Comparison of ENCODE assay signal across 21 cellular contexts in the genomic region with DNA sequence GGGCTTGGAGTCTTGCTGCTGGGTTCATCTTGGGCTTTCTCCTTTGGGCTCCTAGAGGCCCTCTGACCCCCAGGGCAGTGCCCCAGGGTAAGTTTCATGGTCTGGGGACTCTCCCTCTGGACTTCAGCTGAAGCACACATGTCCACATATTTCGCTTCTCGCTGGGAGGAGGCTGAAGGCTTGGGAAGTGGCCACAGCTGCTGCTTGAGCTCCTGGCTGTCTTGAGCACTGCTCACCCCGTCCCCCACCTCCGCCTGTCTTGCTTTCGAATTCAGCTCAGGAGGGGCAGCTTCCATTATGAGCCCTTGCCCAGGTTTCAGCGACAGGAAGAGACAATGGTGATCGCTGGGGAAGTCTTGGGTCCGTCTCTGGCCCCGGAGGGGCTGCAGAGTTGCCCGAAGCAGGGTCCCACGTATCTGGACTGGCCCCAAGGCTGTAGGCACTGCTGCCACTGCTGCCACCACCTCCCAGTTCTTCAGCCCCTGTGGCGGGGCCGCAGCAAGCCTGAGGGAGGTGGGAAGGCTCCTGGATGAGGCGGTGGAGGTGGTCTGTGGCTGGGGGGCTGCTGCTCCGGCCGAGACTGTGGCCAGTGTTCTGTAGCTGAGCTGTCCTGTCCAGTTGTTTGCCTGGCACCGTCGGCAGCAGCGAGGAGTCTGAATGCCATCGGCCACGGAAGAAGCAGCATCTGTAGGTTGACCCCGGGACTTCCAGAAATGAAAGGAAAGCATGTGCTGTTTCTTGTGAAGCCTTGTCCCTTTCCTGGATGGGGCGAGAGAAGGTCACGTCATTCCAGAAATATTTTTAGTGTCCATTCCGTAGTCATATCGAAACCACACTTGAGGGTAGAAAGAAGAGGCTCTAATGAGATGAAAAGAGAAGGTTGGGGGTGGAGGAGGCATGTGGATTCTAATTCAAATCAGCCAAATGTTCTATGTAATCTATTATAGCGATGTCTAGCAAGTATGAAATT. TPM values are rescaled to one million over a fixed set of nuclear protein-coding genes. Genes with fewer than 3 reads are reported as not detected.
DNase-seq lines count a peak whose midpoint lies in the region; ATAC-seq and TF ChIP-seq lines count a peak whose summit lies in the region.
"Had no signal": no experiment of that assay in that cellular context is flagged by ENCODE, and none has a peak within 500 bp of the region (broad histone marks: within the 10 kb centered on the region; RNA-seq: fewer than 3 reads in every experiment).

No MANE protein-coding gene starts in this region.

- no peak for TF ChIP-seq POLR2A in gastroesophageal sphincter (IDR thresholded peaks at IDR 0.05)

- H3K27ac ChIP-seq in skeletal muscle tissue (ENCODE audit: low read depth, low read length): peak overlapping the region; percentile 97
- H3K27ac ChIP-seq in gastroesophageal sphincter: peak overlapping the region in 1 of 4 donors; percentile 17
- no peak overlapping the region for H3K27ac ChIP-seq in foreskin keratinocyte
- H3K27ac ChIP-seq: cardiac muscle cell had no signal

- H3K9me3 ChIP-seq in skeletal muscle tissue (ENCODE audit: control insufficient read depth in 3 of 3, low read length in 3 of 3): no peaks in the 10 kb centered on the region
- no peaks in the 10 kb centered on the region for H3K9me3 ChIP-seq in gastroesophageal sphincter

- no peaks in the 10 kb centered on the region for H3K4me1 Mint-ChIP-seq in glutamatergic neuron (ENCODE audit: low read depth, unreplicated experiment)
- no peaks in the 10 kb centered on the region for H3K4me1 Mint-ChIP-seq in activated CD4-positive, alpha-beta T cell treated with anti-CD3 and anti-CD28 coated beads, Interleukin-2, amount 10 ng/mL, durations not matched to agents 7 days and 5 days
- H3K4me1 Mint-ChIP-seq: WTC11 had no signal

- H3K27me3 ChIP-seq in skeletal muscle tissue (ENCODE audit: control insufficient read depth in 3 of 3, insufficient read depth in 3 of 3, low read length in 3 of 3) (no peaks in the 10 kb centered on the region), gastroesophageal sphincter (no peaks in the 10 kb centered on the region), foreskin keratinocyte (peaks cover 3% of the 10 kb centered on the region)
- H3K27me3 ChIP-seq: cardiac muscle cell, spleen had no signal

- H3K4me1 ChIP-seq in skeletal muscle tissue (ENCODE audit: control insufficient read depth in 3 of 3, insufficient read depth in 3 of 3, low read length in 3 of 3) (peaks cover 16 to 53% (median 22%) of the 10 kb centered on the region in 3 donors), gastroesophageal sphincter (peaks cover 0 to 41% (median 0%) of the 10 kb centered on the region in 3 donors), foreskin keratinocyte (no peaks in the 10 kb centered on the region)
- H3K4me1 ChIP-seq: spleen had no signal

- H3K4me3 ChIP-seq in skeletal muscle tissue (ENCODE audit: low read length in 3 of 3) (peak overlapping the region; percentile 84 to 93 (median 90)), gastroesophageal sphincter (no peak overlapping the region)
- H3K4me3 ChIP-seq: cardiac muscle cell, spleen had no signal

- H3K36me3 Mint-ChIP-seq in glutamatergic neuron (ENCODE audit: unreplicated experiment): peaks cover 4% of the 10 kb centered on the region
- H3K36me3 Mint-ChIP-seq in activated CD4-positive, alpha-beta T cell treated with anti-CD3 and anti-CD28 coated beads, Interleukin-2, amount 10 ng/mL, durations not matched to agents 7 days and 5 days (ENCODE audit: low read depth): no peaks in the 10 kb centered on the region
- H3K36me3 Mint-ChIP-seq: WTC11 had no signal

- CTCF ChIA-PET in activated CD4-positive, alpha-beta T cell treated with anti-CD3 and anti-CD28 coated beads, Interleukin-2, amount 10 ng/mL, durations not matched to agents 7 days and 5 days (lab: Charles Lee): no interaction called here

- peaks cover 6% of the 10 kb centered on the region for H3K27me3 Mint-ChIP-seq in glutamatergic neuron (ENCODE audit: unreplicated experiment)
- peaks cover 3% of the 10 kb centered on the region for H3K27me3 Mint-ChIP-seq in activated CD4-positive, alpha-beta T cell treated with anti-CD3 and anti-CD28 coated beads, Interleukin-2, amount 10 ng/mL, durations not matched to agents 7 days and 5 days
- H3K27me3 Mint-ChIP-seq: dendritic cell treated with granulocyte-macrophage colony-stimulating factor and Interleukin-4, amounts not matched to agents 40 ng/mL and 50 ng/mL, for 4 days had no signal

- peak overlapping the region; percentile 17 for H3K27ac Mint-ChIP-seq in glutamatergic neuron (ENCODE audit: unreplicated experiment)
- H3K27ac Mint-ChIP-seq in activated CD4-positive, alpha-beta T cell treated with anti-CD3 and anti-CD28 coated beads, Interleukin-2, amount 10 ng/mL, durations not matched to agents 7 days and 5 days: no peak overlapping the region
- H3K27ac Mint-ChIP-seq: activated T-helper 1 cell treated with anti-CD3 and anti-CD28 coated beads, Interleukin-12 subunit alpha, Interleukin-12 subunit beta, Interleukin-2, Interleukin-4 antibody, amounts not matched to agents 30 ng/mL and 10 ng/mL and 1 ng/mL, durations not matched to agents 14 hours and 24 hours and 36 hours; dendritic cell treated with granulocyte-macrophage colony-stimulating factor and Interleukin-4, amounts not matched to agents 40 ng/mL and 50 ng/mL, for 4 days; WTC11 had no signal

- POLR2A ChIA-PET in activated CD4-positive, alpha-beta T cell treated with anti-CD3 and anti-CD28 coated beads, Interleukin-2, amount 10 ng/mL, durations not matched to agents 7 days and 5 days (lab: Charles Lee): no interaction called here

- no peak for TF ChIP-seq EP300 in gastroesophageal sphincter (IDR thresholded peaks at IDR 0.05)

- peak overlapping the region; percentile 92 to 98 (median 97) for H3K9ac ChIP-seq in skeletal muscle tissue (ENCODE audit: low read depth in 1 of 3, low read length in 3 of 3)

- no peak overlapping the region for H3K4me3 Mint-ChIP-seq in glutamatergic neuron (ENCODE audit: unreplicated experiment)
- no peak overlapping the region for H3K4me3 Mint-ChIP-seq in activated CD4-positive, alpha-beta T cell treated with anti-CD3 and anti-CD28 coated beads, Interleukin-2, amount 10 ng/mL, durations not matched to agents 7 days and 5 days
- H3K4me3 Mint-ChIP-seq: activated T-helper 1 cell treated with anti-CD3 and anti-CD28 coated beads, Interleukin-12 subunit alpha, Interleukin-12 subunit beta, Interleukin-2, Interleukin-4 antibody, amounts not matched to agents 30 ng/mL and 10 ng/mL and 1 ng/mL, durations not matched to agents 14 hours and 24 hours and 36 hours; dendritic cell treated with granulocyte-macrophage colony-stimulating factor and Interleukin-4, amounts not matched to agents 40 ng/mL and 50 ng/mL, for 4 days; WTC11 had no signal

- TF ChIP-seq CTCF in glutamatergic neuron (IDR thresholded peaks at IDR 0.05; ENCODE audit: partially characterized antibody, unreplicated experiment) (no peak), gastroesophageal sphincter (IDR thresholded peaks at IDR 0.05) (no peak), foreskin keratinocyte (conservative IDR thresholded peaks at IDR 0.05) (no peak)

- DNase-seq in EH (ENCODE audit: low read depth) (peak; percentile 65), RPMI7951 (ENCODE audit: low read depth) (peak; percentile 94), glutamatergic neuron (no peak), foreskin keratinocyte (no peak)
- no peak for DNase-seq in activated CD4-positive, alpha-beta T cell treated with anti-CD3 and anti-CD28 coated beads, Interleukin-2, amount 10 ng/mL, durations not matched to agents 7 days and 5 days
- DNase-seq: activated naive CD4-positive, alpha-beta T cell treated with anti-CD3 and anti-CD28 coated beads, Interleukin-2, amount 50 U/mL, for 16 hours; anterior cingulate cortex; DMS53; head of caudate nucleus; left cardiac atrium; NCI-H187 treated with DMSO at 0.1 percent for 48 hours; retina; spleen; stimulated activated CD4-positive, alpha-beta T cell treated with anti-CD3 and anti-CD28 coated beads, Interleukin-4, amount 100 ng/mL, for 24 hours had no signal

- WGBS in gastroesophageal sphincter (ENCODE audit: low coverage in 1 of 2), 2 donors: 74 to 81% methylated on average over 3 to 10 of the region's 27 CpGs

- peaks cover 8 to 30% (median 25%) of the 10 kb centered on the region in 3 donors for H3K36me3 ChIP-seq in skeletal muscle tissue (ENCODE audit: control insufficient read depth in 3 of 3, insufficient read depth in 3 of 3, low read length in 3 of 3)
- no peaks in the 10 kb centered on the region for H3K36me3 ChIP-seq in gastroesophageal sphincter
- H3K36me3 ChIP-seq: cardiac muscle cell, spleen had no signal

- H3K9me3 Mint-ChIP-seq in glutamatergic neuron (ENCODE audit: unreplicated experiment): peaks cover 3% of the 10 kb centered on the region
- H3K9me3 Mint-ChIP-seq in activated CD4-positive, alpha-beta T cell treated with anti-CD3 and anti-CD28 coated beads, Interleukin-2, amount 10 ng/mL, durations not matched to agents 7 days and 5 days: no peaks in the 10 kb centered on the region
- H3K9me3 Mint-ChIP-seq: activated T-helper 1 cell treated with anti-CD3 and anti-CD28 coated beads, Interleukin-12 subunit alpha, Interleukin-12 subunit beta, Interleukin-2, Interleukin-4 antibody, amounts not matched to agents 30 ng/mL and 10 ng/mL and 1 ng/mL, durations not matched to agents 14 hours and 24 hours and 36 hours; WTC11 had no signal

- ATAC-seq in gastroesophageal sphincter: no peak
- ATAC-seq in foreskin keratinocyte: no peak
- ATAC-seq: WTC11 had no signal

RNA-seq across cellular contexts. Expression of a gene that starts 3.4 kb away (rescaled TPM):
- total RNA-seq in RPMI7951 (2014; rRNA removed; shearing (Covaris generic)): 1.4 TPM in 2 replicates
- total RNA-seq in glutamatergic neuron (ENCODE audit: unreplicated experiment) (not detected), skeletal muscle tissue (132 TPM), gastroesophageal sphincter (1 to 10 TPM in 1 of 4 donors, under 1 TPM in 3; under 0.01 to 3.6 (median 0.60) TPM), foreskin keratinocyte (not detected in 2 replicates)
- not detected for total RNA-seq in activated CD4-positive, alpha-beta T cell treated with anti-CD3 and anti-CD28 coated beads, Interleukin-2, amount 10 ng/mL, durations not matched to agents 7 days and 5 days
- not detected in 2 replicates for polyA plus RNA-seq in foreskin keratinocyte
- total RNA-seq: activated T-helper 1 cell treated with anti-CD3 and anti-CD28 coated beads, Interleukin-12 subunit alpha, Interleukin-12 subunit beta, Interleukin-2, Interleukin-4 antibody, amounts not matched to agents 30 ng/mL and 10 ng/mL and 1 ng/mL, durations not matched to agents 14 hours and 24 hours and 36 hours; osteocyte; WTC11 had no signal
- polyA plus RNA-seq: cardiac muscle cell had no signal

Comparison
In these comparisons a context has a peak if more than half of its experiments do, and no peak if none do; other contexts are left out.
1. DNase-seq: peak in EH (single experiment) and RPMI7951 (single experiment); none in glutamatergic neuron (single experiment), activated CD4-positive, alpha-beta T cell treated with anti-CD3 and anti-CD28 coated beads, Interleukin-2, amount 10 ng/mL, durations not matched to agents 7 days and 5 days (single experiment) and foreskin keratinocyte (0 of 2).
2. H3K4me3 ChIP-seq: peak in skeletal muscle tissue (3 of 3); none in gastroesophageal sphincter (0 of 2).
3. RNA of a gene that starts 3.4 kb away (total RNA-seq): 132 TPM in skeletal muscle tissue (single experiment); 1.4 TPM in RPMI7951, under 0.01 to 3.6 TPM in gastroesophageal sphincter, not detected in glutamatergic neuron (single experiment), not detected in activated CD4-positive, alpha-beta T cell treated with anti-CD3 and anti-CD28 coated beads, Interleukin-2, amount 10 ng/mL, durations not matched to agents 7 days and 5 days and not detected in foreskin keratinocyte; every median in the first group is over 10 times any median in the second.